8 cellular contexts compared by ENCODE assay signal in the genomic region with DNA sequence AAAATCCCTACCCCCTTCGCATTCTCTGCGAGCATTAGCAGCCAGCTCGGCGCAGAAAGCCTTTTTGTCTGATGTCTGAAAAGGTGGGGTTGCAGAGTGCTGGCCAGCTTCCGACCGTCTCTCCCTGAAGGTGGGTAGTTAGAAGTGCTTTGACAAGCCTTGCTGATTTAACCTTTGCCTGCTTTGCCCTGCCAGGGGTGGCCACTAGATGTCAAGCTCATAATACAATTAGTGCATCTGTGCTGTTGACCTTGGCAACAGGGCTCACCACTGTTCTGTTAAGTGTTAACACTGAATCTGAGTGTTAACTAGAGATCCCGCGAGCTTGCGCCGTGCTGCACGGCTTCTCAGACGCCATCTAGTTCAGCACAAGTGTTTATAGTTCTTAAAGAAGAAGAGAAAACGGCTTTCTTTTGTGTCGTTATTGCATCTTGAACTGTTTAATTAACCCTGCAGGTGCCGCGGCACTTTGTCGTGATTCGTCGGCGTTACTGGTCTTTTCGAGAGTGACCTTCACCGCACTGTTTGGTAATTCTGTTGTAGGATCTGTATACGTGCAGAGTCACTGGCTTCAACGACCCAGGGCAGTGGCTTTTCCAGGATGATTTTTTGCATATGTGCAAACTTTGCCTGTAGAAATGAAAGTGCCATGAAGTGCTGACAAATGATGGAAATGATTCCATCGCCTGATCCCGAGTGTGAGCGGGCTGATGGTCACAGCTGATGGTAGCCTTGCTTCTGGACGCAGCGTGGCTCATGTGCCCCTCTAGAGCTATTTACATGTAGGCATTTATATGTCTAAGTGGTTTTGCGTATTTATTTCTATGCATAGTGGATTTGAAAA. TPM values are rescaled to one million over a fixed set of nuclear protein-coding genes. Genes with fewer than 3 reads are reported as not detected.
A peak's percentile ranks its signal among the peaks of the same experiment; 100 is the strongest.
DNase-seq lines count a peak whose midpoint lies in the region; ATAC-seq and TF ChIP-seq lines count a peak whose summit lies in the region.

No MANE protein-coding gene starts in this region.

- ATAC-seq in GM21423 (IDR thresholded peaks at IDR 0.05; ENCODE audit: unreplicated experiment): peak; percentile 63

- H3K79me2 ChIP-seq in mesendoderm (ENCODE audit: control insufficient read depth, insufficient read depth, low read length): peaks cover 52% of the 10 kb centered on the region

- H3K27ac ChIP-seq in mesendoderm (ENCODE audit: low read depth, low read length) (peak overlapping the region; percentile 6), transverse colon (no peak overlapping the region), uterus (no peak overlapping the region)

- H3K9ac ChIP-seq in mesendoderm (ENCODE audit: low read length): no peak overlapping the region

- in situ Hi-C loops in T47D (cut with HindIII; ENCODE audit: low pct_unique_long_range_greater_than_20kb, low sequenced_read_pairs) (no loop called here), transverse colon (cut with MboI; ENCODE audit: low pct_ligation_motif_present in 1 of 4, low pct_unique_long_range_greater_than_20kb in 1 of 4, low sequenced_read_pairs in 3 of 4) (no loop called here)

- no peak for TF ChIP-seq EP300 in transverse colon (IDR thresholded peaks at IDR 0.05; ENCODE audit: low read depth)

- no peaks in the 10 kb centered on the region for H3K27me3 ChIP-seq in mesendoderm (ENCODE audit: insufficient read depth, low read length, poor library complexity)
- peaks cover 97% of the 10 kb centered on the region for H3K27me3 ChIP-seq in transverse colon
- peaks cover 0 to 69% of the 10 kb centered on the region in 2 donors for H3K27me3 ChIP-seq in uterus

- peak; percentile 69 for DNase-seq in DMS79 treated with DMSO at 0.1 percent for 48 hours (lab: John Stamatoyannopoulos, UW)
- peak; percentile 93 for DNase-seq in NCI-H1417 treated with DMSO at 0.1 percent for 48 hours (lab: John Stamatoyannopoulos, UW)
- DNase-seq in T47D (ENCODE audit: low read depth in 1 of 2, low spot score in 1 of 2): peak; percentile 53 to 60
- peak; percentile 98 for DNase-seq in mesendoderm
- DNase-seq in NCI-H187 treated with DMSO at 0.1 percent for 48 hours (lab: John Stamatoyannopoulos, UW): no peak
- DNase-seq in transverse colon: no peak
- DNase-seq in uterus: no peak

- TF ChIP-seq CTCF in transverse colon (IDR thresholded peaks at IDR 0.05): no peak
- TF ChIP-seq CTCF in uterus (IDR thresholded peaks at IDR 0.05): no peak

- H3K4me3 ChIP-seq in mesendoderm (ENCODE audit: low read length) (no peak overlapping the region), transverse colon (no peak overlapping the region), uterus (no peak overlapping the region)

- H3K36me3 ChIP-seq in mesendoderm (ENCODE audit: control insufficient read depth, insufficient read depth, low read length) (no peaks in the 10 kb centered on the region), transverse colon (no peaks in the 10 kb centered on the region), uterus (no peaks in the 10 kb centered on the region)

- H3K9me3 ChIP-seq in transverse colon (no peaks in the 10 kb centered on the region), uterus (no peaks in the 10 kb centered on the region)

- no peaks in the 10 kb centered on the region for H3K79me1 ChIP-seq in mesendoderm (ENCODE audit: low read length)

- WGBS in mesendoderm (ENCODE audit: extremely low coverage, insufficient coverage, low lambda C conversion rate): no CpG with 5 or more reads among the region's 30 CpGs
- WGBS in transverse colon (ENCODE audit: low coverage in 1 of 2), 2 donors: 28 to 38% methylated on average over 5 to 30 of the region's 30 CpGs

- no peak overlapping the region for H4K5ac ChIP-seq in mesendoderm (ENCODE audit: low read length)

- intact Hi-C loops in transverse colon (cut with DNase I; ENCODE audit: low total_unique reads) (no loop called here), uterus (cut with DNase I; ENCODE audit: low total_unique reads) (no loop called here)

- no peak overlapping the region for H4K8ac ChIP-seq in mesendoderm (ENCODE audit: low read depth, low read length)

- no peak overlapping the region for H2BK15ac ChIP-seq in mesendoderm (replicated peaks; ENCODE audit: low read depth)

- no peak overlapping the region for H2AK5ac ChIP-seq in mesendoderm (ENCODE audit: low read length)

- peak overlapping the region; percentile 28 for H3K4me2 ChIP-seq in mesendoderm (ENCODE audit: low read length)

- H3K18ac ChIP-seq in mesendoderm (ENCODE audit: low read length): no peak overlapping the region

- H2BK5ac ChIP-seq in mesendoderm (ENCODE audit: low read length): no peak overlapping the region

- no peak overlapping the region for H2BK120ac ChIP-seq in mesendoderm (ENCODE audit: low read depth, low read length)

- H3K4me1 ChIP-seq in mesendoderm (ENCODE audit: control insufficient read depth, low read depth, low read length) (peaks cover 10% of the 10 kb centered on the region), transverse colon (peaks cover 0 to 10% (median 5%) of the 10 kb centered on the region in 4 donors), uterus (peaks cover 0 to 11% of the 10 kb centered on the region in 2 donors)

- no peak overlapping the region for H3K4ac ChIP-seq in mesendoderm (ENCODE audit: low read depth, low read length)

- TF ChIP-seq POLR2A in transverse colon (IDR thresholded peaks at IDR 0.05) (no peak), uterus (IDR thresholded peaks at IDR 0.05) (no peak)

- H3K56ac ChIP-seq in mesendoderm (ENCODE audit: low read length): no peak overlapping the region

- no peak overlapping the region for H3K23ac ChIP-seq in mesendoderm (ENCODE audit: low read length)

RNA-seq across cellular contexts. Expression of a gene that starts 5.5 kb away (rescaled TPM):
- 25.9 TPM for polyA plus RNA-seq in mesendoderm (2013, experiment 1 of 2)
- 27.2 TPM for polyA plus RNA-seq in mesendoderm (2013, experiment 2 of 2)
- total RNA-seq in transverse colon (under 1 TPM in 1 of 4 donors, not detected in 3; 0.16 TPM), uterus (under 1 TPM in 1 of 4 donors, not detected in 3; 0.28 TPM)

Comparison
In these comparisons a context has a peak if more than half of its experiments do, and no peak if none do; other contexts are left out.
1. DNase-seq: peak in DMS79 treated with DMSO at 0.1 percent for 48 hours (single experiment), NCI-H1417 treated with DMSO at 0.1 percent for 48 hours (single experiment), T47D (2 of 2) and mesendoderm (single experiment); none in NCI-H187 treated with DMSO at 0.1 percent for 48 hours (single experiment), transverse colon (single experiment) and uterus (0 of 2).